In genomic region chr13:20080377-20081164, GRCh38 we compare ENCODE assay signal across 30 cellular contexts.
DNase-seq lines count a peak whose midpoint lies in the region; ATAC-seq and TF ChIP-seq lines count a peak whose summit lies in the region.
"Had no signal": no experiment of that assay in that cellular context is flagged by ENCODE, and none has a peak within 500 bp of the region (broad histone marks: within the 10 kb centered on the region; RNA-seq: fewer than 3 reads in every experiment).

No MANE protein-coding gene starts in this region.

- H3K27ac Mint-ChIP-seq in activated CD8-positive, alpha-beta T cell treated with anti-CD3 and anti-CD28 coated beads, Interleukin-2, amount 10 ng/mL, durations not matched to agents 7 days and 5 days, result peak overlapping the region; percentile 32
- H3K27ac Mint-ChIP-seq in activated CD8-positive, alpha-beta T cell treated with anti-CD3 and anti-CD28 coated beads for 36 hours, result no peak overlapping the region
- H3K27ac Mint-ChIP-seq in chondrocyte (ENCODE audit: unreplicated experiment), result peak overlapping the region; percentile 2
- peak overlapping the region; percentile 12 for H3K27ac Mint-ChIP-seq in neural crest cell (ENCODE audit: unreplicated experiment)
- H3K27ac Mint-ChIP-seq: activated B cell treated with CpG ODN at 0.5 μM for 24 hours; activated CD4-positive, alpha-beta T cell treated with anti-CD3 and anti-CD28 coated beads, Interleukin-2, amount 10 ng/mL, durations not matched to agents 7 days and 5 days; CD4-positive, alpha-beta T cell had no signal

- peak overlapping the region; percentile 75 for H3K27ac ChIP-seq in left ventricle myocardium inferior (replicated peaks)
- H3K27ac ChIP-seq: colonic mucosa, epithelial cell of prostate, GM23248, parathyroid adenoma, right lobe of liver, stomach, vagina had no signal

- H3K4me3 ChIP-seq in left ventricle myocardium inferior, result no peak overlapping the region
- H3K4me3 ChIP-seq: colonic mucosa, GM23248, lung, mucosa of descending colon, right lobe of liver, stomach, vagina had no signal

- no peak for TF ChIP-seq POLR2A in erythroblast (IDR thresholded peaks at IDR 0.05; ENCODE audit: low read length)

- intact Hi-C loops in activated CD8-positive, alpha-beta T cell treated with anti-CD3 and anti-CD28 coated beads for 36 hours (cut with micrococcal nuclease), result no loop called here
- intact Hi-C loops in left ventricle myocardium inferior (cut with micrococcal nuclease), result no loop called here

- H3K27me3 Mint-ChIP-seq in activated CD8-positive, alpha-beta T cell treated with anti-CD3 and anti-CD28 coated beads, Interleukin-2, amount 10 ng/mL, durations not matched to agents 7 days and 5 days (ENCODE audit: low read depth), result no peaks in the 10 kb centered on the region
- H3K27me3 Mint-ChIP-seq in activated CD8-positive, alpha-beta T cell treated with anti-CD3 and anti-CD28 coated beads for 36 hours, result no peaks in the 10 kb centered on the region
- no peaks in the 10 kb centered on the region for H3K27me3 Mint-ChIP-seq in chondrocyte (ENCODE audit: low read depth)
- H3K27me3 Mint-ChIP-seq in neural crest cell (ENCODE audit: low read depth), result no peaks in the 10 kb centered on the region
- H3K27me3 Mint-ChIP-seq: activated B cell treated with CpG ODN at 0.5 μM for 24 hours; activated CD4-positive, alpha-beta T cell treated with anti-CD3 and anti-CD28 coated beads, Interleukin-2, amount 10 ng/mL, durations not matched to agents 7 days and 5 days; CD4-positive, alpha-beta T cell had no signal

- TF ChIP-seq CTCF in activated CD8-positive, alpha-beta T cell treated with anti-CD3 and anti-CD28 coated beads for 36 hours (IDR thresholded peaks at IDR 0.05), result no peak
- TF ChIP-seq CTCF in chondrocyte (IDR thresholded peaks at IDR 0.05) (no peak), left ventricle myocardium inferior (IDR thresholded peaks at IDR 0.05; ENCODE audit: borderline replicate concordance) (no peak), neural crest cell (conservative IDR thresholded peaks at IDR 0.05) (no peak)

- DNase-seq in activated CD8-positive, alpha-beta T cell treated with anti-CD3 and anti-CD28 coated beads, Interleukin-2, amount 10 ng/mL, durations not matched to agents 7 days and 5 days, result no peak
- DNase-seq in activated CD8-positive, alpha-beta T cell treated with anti-CD3 and anti-CD28 coated beads for 36 hours, result no peak
- DNase-seq in chondrocyte (ENCODE audit: low spot score), result no peak
- no peak for DNase-seq in left ventricle myocardium inferior
- DNase-seq in neural crest cell (ENCODE audit: low read depth, low spot score), result no peak
- DNase-seq in AML-193 (lab: John Stamatoyannopoulos, UW), result no peak
- no peak for DNase-seq in erythroblast (lab: John Stamatoyannopoulos, UW)
- DNase-seq: activated B cell treated with CpG ODN at 0.5 μM for 24 hours; activated CD4-positive, alpha-beta T cell treated with anti-CD3 and anti-CD28 coated beads, Interleukin-2, amount 10 ng/mL, durations not matched to agents 7 days and 5 days; activated naive CD4-positive, alpha-beta T cell treated with Interleukin-2 at 50 U/mL for 16 hours; CD4-positive, alpha-beta T cell; colonic mucosa; effector CD4-positive, alpha-beta T cell; GM23248; Kasumi-1; mucosa of descending colon; NCI-H1417 treated with DMSO at 0.1 percent for 48 hours; NCI-H2081; NCI-H446; NCI-H82; right lobe of liver; RPMI8226; stimulated activated CD4-positive, alpha-beta T cell treated with anti-CD3 and anti-CD28 coated beads, Interleukin-2, amount 100 ng/mL, for 48 hours; stomach; T-helper 1 cell had no signal

- CTCF ChIA-PET in activated CD8-positive, alpha-beta T cell treated with anti-CD3 and anti-CD28 coated beads, Interleukin-2, amount 10 ng/mL, durations not matched to agents 7 days and 5 days (lab: Charles Lee), result no interaction called here
- CTCF ChIA-PET in activated CD8-positive, alpha-beta T cell treated with anti-CD3 and anti-CD28 coated beads for 36 hours (lab: Charles Lee), result no interaction called here

- H3K4me1 Mint-ChIP-seq in activated CD8-positive, alpha-beta T cell treated with anti-CD3 and anti-CD28 coated beads, Interleukin-2, amount 10 ng/mL, durations not matched to agents 7 days and 5 days (ENCODE audit: low read depth), result no peaks in the 10 kb centered on the region
- H3K4me1 Mint-ChIP-seq in activated CD8-positive, alpha-beta T cell treated with anti-CD3 and anti-CD28 coated beads for 36 hours (ENCODE audit: low read depth), result no peaks in the 10 kb centered on the region
- peaks cover 5% of the 10 kb centered on the region for H3K4me1 Mint-ChIP-seq in chondrocyte (ENCODE audit: low read depth)
- H3K4me1 Mint-ChIP-seq in neural crest cell, result no peaks in the 10 kb centered on the region
- H3K4me1 Mint-ChIP-seq: activated B cell treated with CpG ODN at 0.5 μM for 24 hours; activated CD4-positive, alpha-beta T cell treated with anti-CD3 and anti-CD28 coated beads, Interleukin-2, amount 10 ng/mL, durations not matched to agents 7 days and 5 days had no signal

- H3K27me3 ChIP-seq in left ventricle myocardium inferior (ENCODE audit: low read depth), result no peaks in the 10 kb centered on the region
- H3K27me3 ChIP-seq: colonic mucosa, right lobe of liver, stomach, vagina had no signal

- peaks cover 42% of the 10 kb centered on the region for H3K36me3 ChIP-seq in left ventricle myocardium inferior

- H3K9me3 Mint-ChIP-seq in activated CD8-positive, alpha-beta T cell treated with anti-CD3 and anti-CD28 coated beads, Interleukin-2, amount 10 ng/mL, durations not matched to agents 7 days and 5 days (ENCODE audit: insufficient read depth), result no peaks in the 10 kb centered on the region
- no peaks in the 10 kb centered on the region for H3K9me3 Mint-ChIP-seq in activated CD8-positive, alpha-beta T cell treated with anti-CD3 and anti-CD28 coated beads for 36 hours
- H3K9me3 Mint-ChIP-seq in chondrocyte (ENCODE audit: low read depth), result no peaks in the 10 kb centered on the region
- H3K9me3 Mint-ChIP-seq in neural crest cell, result no peaks in the 10 kb centered on the region
- H3K9me3 Mint-ChIP-seq: activated B cell treated with CpG ODN at 0.5 μM for 24 hours; activated CD4-positive, alpha-beta T cell treated with anti-CD3 and anti-CD28 coated beads, Interleukin-2, amount 10 ng/mL, durations not matched to agents 7 days and 5 days; CD4-positive, alpha-beta T cell had no signal

- H3K4me1 ChIP-seq in left ventricle myocardium inferior, result peaks cover 42% of the 10 kb centered on the region
- H3K4me1 ChIP-seq: colonic mucosa, parathyroid adenoma, right lobe of liver, stomach, vagina had no signal

- POLR2A ChIA-PET in activated CD8-positive, alpha-beta T cell treated with anti-CD3 and anti-CD28 coated beads, Interleukin-2, amount 10 ng/mL, durations not matched to agents 7 days and 5 days (lab: Charles Lee), result no interaction called here
- POLR2A ChIA-PET in activated CD8-positive, alpha-beta T cell treated with anti-CD3 and anti-CD28 coated beads for 36 hours (lab: Charles Lee), result no interaction called here

- no peak overlapping the region for H3K4me3 Mint-ChIP-seq in activated CD8-positive, alpha-beta T cell treated with anti-CD3 and anti-CD28 coated beads, Interleukin-2, amount 10 ng/mL, durations not matched to agents 7 days and 5 days
- H3K4me3 Mint-ChIP-seq in activated CD8-positive, alpha-beta T cell treated with anti-CD3 and anti-CD28 coated beads for 36 hours, result no peak overlapping the region
- no peak overlapping the region for H3K4me3 Mint-ChIP-seq in chondrocyte (ENCODE audit: unreplicated experiment)
- H3K4me3 Mint-ChIP-seq in neural crest cell, result no peak overlapping the region
- H3K4me3 Mint-ChIP-seq: activated B cell treated with CpG ODN at 0.5 μM for 24 hours; activated CD4-positive, alpha-beta T cell treated with anti-CD3 and anti-CD28 coated beads, Interleukin-2, amount 10 ng/mL, durations not matched to agents 7 days and 5 days; CD4-positive, alpha-beta T cell had no signal

- peaks cover 13% of the 10 kb centered on the region for H3K36me3 Mint-ChIP-seq in activated CD8-positive, alpha-beta T cell treated with anti-CD3 and anti-CD28 coated beads, Interleukin-2, amount 10 ng/mL, durations not matched to agents 7 days and 5 days (ENCODE audit: low read depth)
- peaks cover 17% of the 10 kb centered on the region for H3K36me3 Mint-ChIP-seq in activated CD8-positive, alpha-beta T cell treated with anti-CD3 and anti-CD28 coated beads for 36 hours (ENCODE audit: low read depth)
- H3K36me3 Mint-ChIP-seq in chondrocyte (ENCODE audit: low read depth) (peaks cover 28% of the 10 kb centered on the region), neural crest cell (ENCODE audit: low read depth) (peaks cover 16% of the 10 kb centered on the region)

- no peaks in the 10 kb centered on the region for H3K9me3 ChIP-seq in left ventricle myocardium inferior (replicated peaks)
- H3K9me3 ChIP-seq: colonic mucosa, mucosa of descending colon, right lobe of liver, stomach, vagina had no signal

- ATAC-seq in activated CD8-positive, alpha-beta T cell treated with anti-CD3 and anti-CD28 coated beads, Interleukin-2, amount 10 ng/mL, durations not matched to agents 7 days and 5 days, result no peak
- no peak for ATAC-seq in activated CD8-positive, alpha-beta T cell treated with anti-CD3 and anti-CD28 coated beads for 36 hours
- ATAC-seq in GM19455 (IDR thresholded peaks at IDR 0.05; ENCODE audit: unreplicated experiment), result no peak
- ATAC-seq: mucosa of descending colon, right lobe of liver had no signal
